In the genomic region with DNA sequence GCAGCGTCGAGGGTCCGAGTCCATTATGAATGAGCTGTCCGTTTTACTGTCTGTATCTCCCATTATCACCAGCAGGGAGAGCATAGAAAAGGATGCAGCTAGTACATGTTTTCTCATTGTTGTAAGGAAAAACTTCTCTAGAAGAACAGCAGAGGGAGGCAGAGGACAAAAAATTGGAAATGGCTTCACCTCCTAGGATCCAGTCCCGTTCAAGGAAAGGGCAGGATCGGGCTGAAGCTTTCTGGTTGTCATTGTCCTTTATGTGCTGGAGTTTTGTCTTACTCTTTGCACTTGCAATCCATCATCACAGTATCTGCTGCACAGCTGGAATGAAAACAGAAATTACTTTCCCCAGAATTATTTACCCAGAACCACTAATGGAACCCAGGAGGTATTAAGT, we compare ENCODE assay signal across 8 cellular contexts. TPM values are rescaled to one million over a fixed set of nuclear protein-coding genes. Genes with fewer than 3 reads are reported as not detected.
DNase-seq lines count a peak whose midpoint lies in the region; ATAC-seq and TF ChIP-seq lines count a peak whose summit lies in the region.

No MANE protein-coding gene starts in this region.

- no peaks in the 10 kb centered on the region for H3K4me1 ChIP-seq in left ventricle myocardium inferior

- H3K9me3 ChIP-seq in left ventricle myocardium inferior (replicated peaks) = peaks cover 4% of the 10 kb centered on the region

- no peak overlapping the region for H3K4me3 ChIP-seq in left ventricle myocardium inferior

- no peak overlapping the region for H3K27ac ChIP-seq in left ventricle myocardium inferior (replicated peaks)

- H3K36me3 ChIP-seq in left ventricle myocardium inferior = no peaks in the 10 kb centered on the region

- peak; percentile 56 for DNase-seq in AG20443 (ENCODE audit: low spot score)
- DNase-seq in GM13976 (ENCODE audit: low spot score) = peak; percentile 27
- peak; percentile 65 for DNase-seq in NCI-H526 treated with DMSO at 0.1 percent for 48 hours (lab: John Stamatoyannopoulos, UW)
- peak; percentile 72 for DNase-seq in amniotic epithelial cell (ENCODE audit: low read depth)
- DNase-seq in left ventricle myocardium inferior = no peak
- no peak for DNase-seq in sciatic nerve (ENCODE audit: low spot score)
- DNase-seq in GOT3 (lab: John Stamatoyannopoulos, UW) = no peak

- intact Hi-C loops in left ventricle myocardium inferior (cut with micrococcal nuclease) = no loop called here
- intact Hi-C loops in sciatic nerve (cut with DNase I) = loop anchor here (10.0 kb wide), 1 partner anchor 286 kb away; no protein-coding TSS in a partner anchor

- H3K27me3 ChIP-seq in left ventricle myocardium inferior (ENCODE audit: low read depth) = no peaks in the 10 kb centered on the region

- TF ChIP-seq CTCF in GM13976 (IDR thresholded peaks at IDR 0.05; ENCODE audit: borderline replicate concordance, control extremely low read depth, extremely low read depth, insufficient read depth, missing control alignments) = peak; percentile 20
- peak; percentile 73 for TF ChIP-seq CTCF in left ventricle myocardium inferior (IDR thresholded peaks at IDR 0.05; ENCODE audit: borderline replicate concordance)

- in situ Hi-C loops in GM13976 (cut with MboI; ENCODE audit: low sequenced_read_pairs, unreplicated experiment) = no loop called here

- ATAC-seq in HG03565 (IDR thresholded peaks at IDR 0.05; ENCODE audit: unreplicated experiment) = peak; percentile 65
- ATAC-seq in sciatic nerve = peak; percentile 89

RNA-seq across cellular contexts. Expression of a gene that starts 14.7 kb away (rescaled TPM):
- not detected for total RNA-seq in left ventricle myocardium inferior
- 4.1 TPM for total RNA-seq in sciatic nerve

Comparison
In these comparisons a context has a peak if more than half of its experiments do, and no peak if none do; other contexts are left out.
1. DNase-seq: peak in AG20443 (single experiment), GM13976 (single experiment), NCI-H526 treated with DMSO at 0.1 percent for 48 hours (single experiment) and amniotic epithelial cell (single experiment); none in left ventricle myocardium inferior (single experiment), sciatic nerve (single experiment) and GOT3 (single experiment).